Comparison of ENCODE assay signal across 15 cellular contexts in genomic region chr20:20412750-20413149, GRCh38. TPM values are rescaled to one million over a fixed set of nuclear protein-coding genes. Genes with fewer than 3 reads are reported as not detected.
DNase-seq lines count a peak whose midpoint lies in the region; ATAC-seq and TF ChIP-seq lines count a peak whose summit lies in the region.
"Had no signal": no experiment of that assay in that cellular context is flagged by ENCODE, and none has a peak within 500 bp of the region (broad histone marks: within the 10 kb centered on the region; RNA-seq: fewer than 3 reads in every experiment).

No MANE protein-coding gene starts in this region.

- no peak overlapping the region for H3K4me3 ChIP-seq in HEK293 (ENCODE audit: low read depth, low read length)
- H3K4me3 ChIP-seq: upper lobe of left lung had no signal

- peaks cover 69% of the 10 kb centered on the region for H3K4me1 Mint-ChIP-seq in activated T-cell treated with anti-CD3 and anti-CD28 coated beads, Interleukin-2, amount 50 U/mL, for 72 hours (ENCODE audit: low read depth)
- H3K4me1 Mint-ChIP-seq in memory B cell, result peaks cover 9% of the 10 kb centered on the region

- H3K36me3 Mint-ChIP-seq in activated T-cell treated with anti-CD3 and anti-CD28 coated beads, Interleukin-2, amount 50 U/mL, for 72 hours (ENCODE audit: insufficient read depth in 2 of 2), result peaks cover 0 to 17% of the 10 kb centered on the region in 2 donors
- H3K36me3 Mint-ChIP-seq in memory B cell, result peaks cover 16% of the 10 kb centered on the region

- H3K9me3 ChIP-seq in HEK293 (ENCODE audit: control insufficient read depth, insufficient read depth, low read depth, low read length), result no peaks in the 10 kb centered on the region
- H3K9me3 ChIP-seq: upper lobe of left lung had no signal

- POLR2A ChIA-PET in HEK293 (lab: Yijun Ruan, JAX), result no interaction called here

- peaks cover 7% of the 10 kb centered on the region for H3K4me1 ChIP-seq in HEK293 (ENCODE audit: control insufficient read depth, insufficient read depth, low read length)
- H3K4me1 ChIP-seq: upper lobe of left lung had no signal

- no peaks in the 10 kb centered on the region for H3K36me3 ChIP-seq in HEK293 (ENCODE audit: control insufficient read depth in 2 of 2, insufficient read depth in 1 of 2, low read length in 2 of 2)

- H3K9me3 Mint-ChIP-seq in activated T-cell treated with anti-CD3 and anti-CD28 coated beads, Interleukin-2, amount 50 U/mL, for 72 hours, result no peaks in the 10 kb centered on the region
- H3K9me3 Mint-ChIP-seq in memory B cell, result no peaks in the 10 kb centered on the region
- H3K9me3 Mint-ChIP-seq: naive B cell had no signal

- TF ChIP-seq CTCF in HEK293 (tag by site-specific recombination; IDR thresholded peaks at IDR 0.05), result no peak

- peak overlapping the region; percentile 78 to 84 for H3K4me3 Mint-ChIP-seq in activated T-cell treated with anti-CD3 and anti-CD28 coated beads, Interleukin-2, amount 50 U/mL, for 72 hours
- no peak overlapping the region for H3K4me3 Mint-ChIP-seq in memory B cell
- H3K4me3 Mint-ChIP-seq: naive B cell had no signal

- DNase-seq in NCI-H2171 treated with DMSO at 0.1 percent for 48 hours (lab: John Stamatoyannopoulos, UW) (peak; percentile 43), NCI-H2171 (lab: John Stamatoyannopoulos, UW) (no peak), memory B cell (ENCODE audit: low spot score in 2 of 2) (no peak), OCI-M1 (lab: John Stamatoyannopoulos, UW) (no peak), H4 (ENCODE audit: low spot score) (no peak)
- peak; percentile 34 to 35 for DNase-seq in activated T-cell treated with anti-CD3 and anti-CD28 coated beads, Interleukin-2, amount 50 U/mL, for 72 hours
- DNase-seq: activated CD8-positive, alpha-beta memory T cell treated with anti-CD3 and anti-CD28 coated beads for 24 hours; COR-L47; head of caudate nucleus; IMR-90; naive B cell; NCI-H1694; upper lobe of left lung had no signal

- CTCF ChIA-PET in HEK293 (lab: Yijun Ruan, JAX), result no interaction called here

- no peak overlapping the region for H3K27ac ChIP-seq in HEK293 (ENCODE audit: extremely low read depth, low read depth, low read length)
- H3K27ac ChIP-seq: upper lobe of left lung had no signal

- peak; percentile 87 for ATAC-seq in activated T-cell treated with anti-CD3 and anti-CD28 coated beads, Interleukin-2, amount 50 U/mL, for 72 hours (replicated peaks in 1 of 2)
- peak; percentile 65 for ATAC-seq in memory B cell (ENCODE audit: low read depth)
- ATAC-seq in GM21737 (IDR thresholded peaks at IDR 0.05; ENCODE audit: unreplicated experiment), result no peak

- peak overlapping the region; percentile 86 for H3K27ac Mint-ChIP-seq in activated T-cell treated with anti-CD3 and anti-CD28 coated beads, Interleukin-2, amount 50 U/mL, for 72 hours
- peak overlapping the region; percentile 32 for H3K27ac Mint-ChIP-seq in memory B cell

- no peaks in the 10 kb centered on the region for H3K27me3 Mint-ChIP-seq in activated T-cell treated with anti-CD3 and anti-CD28 coated beads, Interleukin-2, amount 50 U/mL, for 72 hours (ENCODE audit: low read depth)
- H3K27me3 Mint-ChIP-seq in memory B cell, result no peaks in the 10 kb centered on the region
- H3K27me3 Mint-ChIP-seq: naive B cell had no signal

TF ChIP-seq in HEK293, 187 proteins besides CTCF, POLR2A, EP300 and RAD21 (continues in another document):
- TF ChIP-seq ZNF629 (tag by site-specific recombination; IDR thresholded peaks at IDR 0.05) (peak; percentile 93), PRDM4 (tag by site-specific recombination; IDR thresholded peaks at IDR 0.05) (peak; percentile 78), ZNF140 (tag by site-specific recombination; IDR thresholded peaks at IDR 0.05) (no peak), ZBTB44 (tag by site-specific recombination; IDR thresholded peaks at IDR 0.05) (peak; percentile 76), KLF9 (tag by site-specific recombination; IDR thresholded peaks at IDR 0.05; ENCODE audit: low read depth) (no peak), IKZF3 (tag by site-specific recombination; IDR thresholded peaks at IDR 0.05) (peak; percentile 80), OSR2 (tag by site-specific recombination; IDR thresholded peaks at IDR 0.05) (peak; percentile 90), FEZF1 (tag by site-specific recombination; IDR thresholded peaks at IDR 0.05) (peak; percentile 80), INSM2 (tag by site-specific recombination; IDR thresholded peaks at IDR 0.05) (peak; percentile 47; the same call in 1 of the 2 replicates), ZSCAN18 (tag by site-specific recombination; IDR thresholded peaks at IDR 0.05) (no peak), ZBTB8A (tag by site-specific recombination; IDR thresholded peaks at IDR 0.05) (0 out of 2 replicates have a peak, but pooled peaks have one; percentile 12), ZNF394 (tag by site-specific recombination; IDR thresholded peaks at IDR 0.05; ENCODE audit: borderline replicate concordance) (no peak), ZFP3 (tag by site-specific recombination; IDR thresholded peaks at IDR 0.05; ENCODE audit: low read depth) (no peak), ZFP41 (tag by site-specific recombination; IDR thresholded peaks at IDR 0.05; ENCODE audit: borderline replicate concordance) (no peak), ZBTB20 (tag by site-specific recombination; IDR thresholded peaks at IDR 0.05) (0 out of 2 replicates have a peak, but pooled peaks have one; percentile 14), PRDM6 (tag by site-specific recombination; IDR thresholded peaks at IDR 0.05) (peak; percentile 79)

RNA-seq across cellular contexts. Expression of gene INSM1, which starts 44.8 kb away (rescaled TPM):
- total RNA-seq in activated T-cell treated with anti-CD3 and anti-CD28 coated beads, Interleukin-2, amount 50 U/mL, for 72 hours, result 1 to 10 TPM; 4.1 to 7.4 TPM
- 0.14 and 0.18 TPM in 2 replicates for total RNA-seq in H4 (2014; rRNA removed; shearing (Covaris generic))
- total RNA-seq: IMR-90, upper lobe of left lung had no signal

Comparison
In these comparisons a context has a peak if more than half of its experiments do, and no peak if none do; other contexts are left out.
1. DNase-seq: peak in NCI-H2171 treated with DMSO at 0.1 percent for 48 hours (single experiment) and activated T-cell treated with anti-CD3 and anti-CD28 coated beads, Interleukin-2, amount 50 U/mL, for 72 hours (2 of 2); none in NCI-H2171 (single experiment), memory B cell (0 of 2), OCI-M1 (single experiment) and H4 (single experiment).